ENCODE assay signal across 22 cellular contexts in genomic region chr17:6244796-6245195, GRCh38.
DNase-seq lines count a peak whose midpoint lies in the region; ATAC-seq and TF ChIP-seq lines count a peak whose summit lies in the region.
"Had no signal": no experiment of that assay in that cellular context is flagged by ENCODE, and none has a peak within 500 bp of the region (broad histone marks: within the 10 kb centered on the region; RNA-seq: fewer than 3 reads in every experiment).

No MANE protein-coding gene starts in this region.

- no peak for TF ChIP-seq POLR2A in breast epithelium (IDR thresholded peaks at IDR 0.05)
- no peak for TF ChIP-seq POLR2A in sigmoid colon (IDR thresholded peaks at IDR 0.05)

- peaks cover 17% of the 10 kb centered on the region for H3K4me1 Mint-ChIP-seq in MCF 10A (ENCODE audit: insufficient read depth, unreplicated experiment)
- H3K4me1 Mint-ChIP-seq in progenitor cell of endocrine pancreas (ENCODE audit: low read depth), result peaks cover 4% of the 10 kb centered on the region
- H3K4me1 Mint-ChIP-seq: IgD-negative memory B cell had no signal

- no peak overlapping the region for H2AFZ ChIP-seq in SK-N-SH (ENCODE audit: low read depth)
- H2AFZ ChIP-seq: GM23338 had no signal

- H3K4me2 ChIP-seq in SK-N-SH, result no peak overlapping the region
- H3K4me2 ChIP-seq: GM23338, KMS-11 had no signal

- no peak for TF ChIP-seq CTCF in MCF 10A (IDR thresholded peaks at IDR 0.05; ENCODE audit: unreplicated experiment)
- no peak for TF ChIP-seq CTCF in breast epithelium (IDR thresholded peaks at IDR 0.05)
- TF ChIP-seq CTCF in foreskin keratinocyte (conservative IDR thresholded peaks at IDR 0.05), result no peak
- no peak for TF ChIP-seq CTCF in progenitor cell of endocrine pancreas (IDR thresholded peaks at IDR 0.05; ENCODE audit: unreplicated experiment)
- TF ChIP-seq CTCF in sigmoid colon (IDR thresholded peaks at IDR 0.05), result no peak
- TF ChIP-seq CTCF in SK-N-SH (IDR thresholded peaks at IDR 0.05), result no peak

- no peak for TF ChIP-seq RAD21 in SK-N-SH (IDR thresholded peaks at IDR 0.05; ENCODE audit: low read length)

- BruUV-seq in MCF 10A (replicated peaks; lab: Mats Ljungman, UMichigan), result no TSS peak

- H3K4me3 Mint-ChIP-seq in MCF 10A (ENCODE audit: unreplicated experiment), result no peak overlapping the region
- no peak overlapping the region for H3K4me3 Mint-ChIP-seq in progenitor cell of endocrine pancreas (ENCODE audit: low read depth)
- H3K4me3 Mint-ChIP-seq: GM23338, IgD-negative memory B cell had no signal

- H3K9me3 ChIP-seq in breast epithelium, result no peaks in the 10 kb centered on the region
- no peaks in the 10 kb centered on the region for H3K9me3 ChIP-seq in sigmoid colon
- no peaks in the 10 kb centered on the region for H3K9me3 ChIP-seq in SK-N-SH

- H3K4me1 ChIP-seq in breast epithelium, result no peaks in the 10 kb centered on the region
- no peaks in the 10 kb centered on the region for H3K4me1 ChIP-seq in foreskin keratinocyte
- H3K4me1 ChIP-seq in sigmoid colon, result no peaks in the 10 kb centered on the region
- H3K4me1 ChIP-seq in SK-N-SH (ENCODE audit: control insufficient read depth in 1 of 2, insufficient read depth in 2 of 2, low read depth in 1 of 2, low read length in 1 of 2), result no peaks in the 10 kb centered on the region

- peak; percentile 36 for ATAC-seq in foreskin keratinocyte
- ATAC-seq: GM23338, PC-3 had no signal

- no peak overlapping the region for H3K4me3 ChIP-seq in breast epithelium
- no peak overlapping the region for H3K4me3 ChIP-seq in sigmoid colon
- no peak overlapping the region for H3K4me3 ChIP-seq in SK-N-SH (ENCODE audit: low read depth in 2 of 2, low read length in 1 of 2)
- H3K4me3 ChIP-seq: GM23338 had no signal

- no peaks in the 10 kb centered on the region for H3K9me2 ChIP-seq in SK-N-SH

- H3K27me3 ChIP-seq in breast epithelium (peaks cover 0 to 24% of the 10 kb centered on the region in 2 donors), foreskin keratinocyte (peaks cover 11% of the 10 kb centered on the region), sigmoid colon (peaks cover 0 to 8% (median 0%) of the 10 kb centered on the region in 3 donors), SK-N-SH (ENCODE audit: insufficient read depth) (peaks cover 50% of the 10 kb centered on the region)

- POLR2A ChIA-PET in MCF 10A (lab: Yijun Ruan, JAX), result no interaction called here
- POLR2A ChIA-PET in SK-N-SH (lab: Yijun Ruan, JAX), result no interaction called here

- intact Hi-C loops in MCF 10A (cut with micrococcal nuclease), result no loop called here
- intact Hi-C loops in breast epithelium (cut with DNase I; ENCODE audit: low total_unique reads), result no loop called here
- intact Hi-C loops in sigmoid colon (cut with DNase I), result no loop called here

- no peak for TF ChIP-seq EP300 in sigmoid colon (IDR thresholded peaks at IDR 0.05)
- TF ChIP-seq EP300 in SK-N-SH (IDR thresholded peaks at IDR 0.05; ENCODE audit: borderline replicate concordance in 1 of 2, low read depth in 1 of 2, low read length in 1 of 2), result no peak

- no peaks in the 10 kb centered on the region for H3F3A ChIP-seq in SK-N-SH (replicated peaks; ENCODE audit: insufficient read depth)

- DNase-seq in MCF 10A (ENCODE audit: unreplicated experiment), result peak; percentile 9
- no peak for DNase-seq in breast epithelium (ENCODE audit: low spot score in 2 of 2)
- DNase-seq in ecto neural progenitor cell (ENCODE audit: low spot score), result peak; percentile 59
- peak in 1 of 2 donors; percentile 60 for DNase-seq in foreskin keratinocyte
- no peak for DNase-seq in progenitor cell of endocrine pancreas (ENCODE audit: low spot score, unreplicated experiment)
- no peak for DNase-seq in sigmoid colon
- no peak for DNase-seq in retina
- no peak for DNase-seq in SK-N-SH
- DNase-seq: 8988T; HCEC 1CT; NCI-H1092; NCI-H1436; NCI-H1930; NCI-H2107; NCI-H446; NCI-H524 treated with DMSO at 0.1 percent for 48 hours; NK-92 treated with Interleukin-12 subunit alpha and Interleukin-12 subunit beta, amount 100 ng/mL, for 24 hours; PC-3; Right ventricle myocardium superior had no signal

- H3K27ac ChIP-seq in breast epithelium, result no peak overlapping the region
- H3K27ac ChIP-seq in foreskin keratinocyte, result no peak overlapping the region
- no peak overlapping the region for H3K27ac ChIP-seq in sigmoid colon
- no peak overlapping the region for H3K27ac ChIP-seq in SK-N-SH (ENCODE audit: low read depth in 2 of 2, low read length in 1 of 2)
- H3K27ac ChIP-seq: KMS-11 had no signal

- H3K9me3 Mint-ChIP-seq in MCF 10A (ENCODE audit: unreplicated experiment), result no peaks in the 10 kb centered on the region
- no peaks in the 10 kb centered on the region for H3K9me3 Mint-ChIP-seq in progenitor cell of endocrine pancreas (ENCODE audit: low read depth)
- H3K9me3 Mint-ChIP-seq: GM23338, IgD-negative memory B cell had no signal

- H3K27me3 Mint-ChIP-seq in MCF 10A (ENCODE audit: insufficient read depth, unreplicated experiment), result peaks cover 44% of the 10 kb centered on the region
- peaks cover 29% of the 10 kb centered on the region for H3K27me3 Mint-ChIP-seq in progenitor cell of endocrine pancreas

- 55 to 71% methylated on average over 4 of the region's 4 CpGs for WGBS in sigmoid colon, 2 donors
- WGBS in SK-N-SH (ENCODE audit: low lambda C conversion rate), result 7% methylated on average over 4 of the region's 4 CpGs

- H3K9ac ChIP-seq in SK-N-SH, result no peak overlapping the region
- H3K9ac ChIP-seq: KMS-11 had no signal

- H4K20me1 ChIP-seq in SK-N-SH (ENCODE audit: insufficient read depth), result 0 out of 2 replicates have a peak, but pooled peaks cover 5% of the 10 kb centered on the region

- no peak overlapping the region for H3K27ac Mint-ChIP-seq in MCF 10A (ENCODE audit: low read depth, unreplicated experiment)
- H3K27ac Mint-ChIP-seq in progenitor cell of endocrine pancreas, result peak overlapping the region; percentile 37
- H3K27ac Mint-ChIP-seq: GM23338, IgD-negative memory B cell had no signal

- H3K36me3 ChIP-seq in breast epithelium, result no peaks in the 10 kb centered on the region
- no peaks in the 10 kb centered on the region for H3K36me3 ChIP-seq in sigmoid colon
- no peaks in the 10 kb centered on the region for H3K36me3 ChIP-seq in SK-N-SH (replicated peaks in 1 of 2; ENCODE audit: control insufficient read depth in 1 of 2, insufficient read depth in 2 of 2, low read length in 1 of 2)

- CTCF ChIA-PET in MCF 10A (lab: Yijun Ruan, JAX), result no interaction called here
- CTCF ChIA-PET in SK-N-SH (lab: Yijun Ruan, JAX), result no interaction called here

- H3K36me3 Mint-ChIP-seq in MCF 10A (ENCODE audit: insufficient read depth, unreplicated experiment) (no peaks in the 10 kb centered on the region), progenitor cell of endocrine pancreas (ENCODE audit: insufficient read depth) (no peaks in the 10 kb centered on the region)
- H3K36me3 Mint-ChIP-seq: IgD-negative memory B cell had no signal

- no peaks in the 10 kb centered on the region for H3K79me2 ChIP-seq in SK-N-SH (ENCODE audit: insufficient read depth)

TF ChIP-seq in SK-N-SH, 30 proteins besides CTCF, POLR2A, EP300 and RAD21:
- TF ChIP-seq RXRA (IDR thresholded peaks at IDR 0.05; ENCODE audit: borderline replicate concordance, low read depth) (no peak), RCOR1 (IDR thresholded peaks at IDR 0.05; ENCODE audit: low read length) (no peak)

Comparison
In these comparisons a context has a peak if more than half of its experiments do, and no peak if none do; other contexts are left out.
1. DNase-seq: peak in MCF 10A (single experiment) and ecto neural progenitor cell (single experiment); none in breast epithelium (0 of 2), progenitor cell of endocrine pancreas (single experiment), sigmoid colon (single experiment), retina (single experiment) and SK-N-SH (single experiment).